In the genomic region with DNA sequence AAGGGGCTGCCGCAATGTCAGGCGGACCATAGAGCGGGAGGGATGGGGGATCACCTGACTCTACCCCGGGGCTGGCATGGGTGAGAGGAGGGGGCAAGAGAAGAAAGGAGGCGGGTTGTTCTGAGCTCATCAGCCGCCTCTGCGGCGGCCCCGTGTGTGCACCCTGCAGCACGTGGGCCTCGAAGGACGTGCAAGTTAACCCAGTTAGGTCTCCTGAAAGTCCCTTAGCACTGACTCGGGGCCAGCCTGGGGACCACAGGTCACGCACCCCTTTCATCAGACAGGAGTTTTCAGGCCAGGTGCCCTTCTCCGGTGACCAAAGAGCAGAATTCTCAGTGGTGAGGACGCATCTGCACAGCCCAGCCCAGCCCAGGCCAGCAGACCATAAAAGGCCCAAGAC, we compare ENCODE assay signal across 1 cellular context.
TF ChIP-seq lines count a peak whose summit lies in the region.

No MANE protein-coding gene starts in this region.

TF ChIP-seq in H1, 55 proteins besides CTCF, POLR2A, EP300 and RAD21:
- no peak for TF ChIP-seq CEBPB (IDR thresholded peaks at IDR 0.05; ENCODE audit: low read depth, low read length)
- no peak for TF ChIP-seq RFX5 (IDR thresholded peaks at IDR 0.05; ENCODE audit: borderline replicate concordance, low read depth, low read length)
- no peak for TF ChIP-seq POLR2AphosphoS5 (IDR thresholded peaks at IDR 0.05; ENCODE audit: low read depth, low read length)
- TF ChIP-seq PHF8 (conservative IDR thresholded peaks at IDR 0.05; ENCODE audit: low read depth, low read length), result no peak
- no peak for TF ChIP-seq SIRT6 (IDR thresholded peaks at IDR 0.05; ENCODE audit: low read length)
